29 cellular contexts compared by ENCODE assay signal in genomic region chr11:22641559-22641958, GRCh38.
"Had no signal": no experiment of that assay in that cellular context is flagged by ENCODE, and none has a peak within 500 bp of the region (broad histone marks: within the 10 kb centered on the region; RNA-seq: fewer than 3 reads in every experiment).

No MANE protein-coding gene starts in this region.

- H3K9me3 ChIP-seq: stomach, suprapubic skin, testis, thoracic aorta, thyroid gland, tibial artery, tibial nerve, transverse colon, upper lobe of left lung, upper lobe of right lung, uterus, vagina had no signal

- FAIRE-seq: urothelium cell line had no signal

- H3K27ac ChIP-seq: stomach, suprapubic skin, testis, thoracic aorta, thyroid gland, tibial artery, tibial nerve, transverse colon, upper lobe of left lung, upper lobe of right lung, uterus, vagina had no signal

- H3K27me3 ChIP-seq: stomach, suprapubic skin, testis, thyroid gland, tibial artery, tibial nerve, transverse colon, upper lobe of left lung, upper lobe of right lung, uterus, vagina had no signal

- DNase-seq: stimulated activated CD4-positive, alpha-beta T cell treated with anti-CD3 and anti-CD28 coated beads, Interleukin-2, amount 100 ng/mL, for 48 hours; stimulated activated CD4-positive, alpha-beta T cell treated with anti-CD3 and anti-CD28 coated beads, Interleukin-4, amount 100 ng/mL, for 1 hour; stimulated activated CD4-positive, alpha-beta T cell treated with anti-CD3 and anti-CD28 coated beads, Interleukin-4, amount 100 ng/mL, for 24 hours; stimulated activated CD4-positive, alpha-beta T cell treated with anti-CD3 and anti-CD28 coated beads, Interleukin-4, amount 100 ng/mL, for 4 hours; stimulated activated CD8-positive, alpha-beta memory T cell treated with anti-CD3 and anti-CD28 coated beads, Interleukin-4, amount 100 ng/mL, for 48 hours; stimulated activated naive B cell treated with anti-CD40 and anti-IgM and Interleukin-4, amounts not matched to agents 10 μg/mL and 1 μg/mL and 100 μg/mL, for 72 hours; stimulated activated naive CD4-positive, alpha-beta T cell; stimulated activated naive CD4-positive, alpha-beta T cell treated with Interleukin-2 at 50 U/mL for 16 hours; stimulated activated naive CD8-positive, alpha-beta T cell treated with anti-CD3 and anti-CD28 coated beads, Interleukin-15, amount 100 ng/mL, for 72 hours; stimulated activated naive CD8-positive, alpha-beta T cell treated with anti-CD3 and anti-CD28 coated beads, Interleukin-15, Interleukin-2, amounts not matched to agents 100 U/mL and 50 U/mL, for 24 hours; stomach; substantia nigra; testis; thyroid gland; tibial artery; transverse colon; trophoblast cell; upper lobe of left lung; upper lobe of right lung; uterus had no signal

- H3K4me1 ChIP-seq: stomach, suprapubic skin, testis, thyroid gland, tibial artery, tibial nerve, transverse colon, upper lobe of left lung, upper lobe of right lung, uterus, vagina had no signal

- H3K4me1 Mint-ChIP-seq: stimulated activated effector memory CD8-positive, alpha-beta T cell treated with anti-CD3 and anti-CD28 coated beads, Interleukin-12 subunit alpha, Interleukin-12 subunit beta, amount 100 ng/mL, for 72 hours; stimulated activated memory B cell treated with anti-CD40 and anti-IgM and Interleukin-4, amounts not matched to agents 10 μg/mL and 1 μg/mL and 100 μg/mL, for 72 hours; stimulated activated naive B cell treated with anti-CD40 and anti-IgM and Interleukin-4, amounts not matched to agents 10 μg/mL and 1 μg/mL and 100 μg/mL, for 72 hours; stimulated activated naive CD8-positive, alpha-beta T cell treated with anti-CD3 and anti-CD28 coated beads, Interleukin-15, amount 100 ng/mL, for 72 hours had no signal

- ATAC-seq: stimulated activated effector memory CD8-positive, alpha-beta T cell treated with anti-CD3 and anti-CD28 coated beads, Interleukin-12 subunit alpha, Interleukin-12 subunit beta, amount 100 ng/mL, for 72 hours; stimulated activated memory B cell treated with anti-CD40 and anti-IgM and Interleukin-4, amounts not matched to agents 10 μg/mL and 1 μg/mL and 100 μg/mL, for 72 hours; stimulated activated naive B cell treated with anti-CD40 and anti-IgM and Interleukin-4, amounts not matched to agents 10 μg/mL and 1 μg/mL and 100 μg/mL, for 72 hours; stimulated activated naive CD8-positive, alpha-beta T cell treated with anti-CD3 and anti-CD28 coated beads, Interleukin-15, amount 100 ng/mL, for 72 hours; stimulated activated naive CD8-positive, alpha-beta T cell treated with anti-CD3 and anti-CD28 coated beads, Interleukin-15, Interleukin-2, amounts not matched to agents 100 U/mL and 50 U/mL, for 24 hours; upper lobe of right lung had no signal

- H3K9me3 Mint-ChIP-seq: stimulated activated effector memory CD8-positive, alpha-beta T cell treated with anti-CD3 and anti-CD28 coated beads, Interleukin-12 subunit alpha, Interleukin-12 subunit beta, amount 100 ng/mL, for 72 hours; stimulated activated memory B cell treated with anti-CD40 and anti-IgM and Interleukin-4, amounts not matched to agents 10 μg/mL and 1 μg/mL and 100 μg/mL, for 72 hours; stimulated activated naive B cell treated with anti-CD40 and anti-IgM and Interleukin-4, amounts not matched to agents 10 μg/mL and 1 μg/mL and 100 μg/mL, for 72 hours; stimulated activated naive CD8-positive, alpha-beta T cell treated with anti-CD3 and anti-CD28 coated beads, Interleukin-15, amount 100 ng/mL, for 72 hours; stimulated activated naive CD8-positive, alpha-beta T cell treated with anti-CD3 and anti-CD28 coated beads, Interleukin-15, Interleukin-2, amounts not matched to agents 100 ng/mL and 50 ng/mL, for 24 hours; type B pancreatic cell had no signal

- H3K27me3 Mint-ChIP-seq: stimulated activated memory B cell treated with anti-CD40 and anti-IgM and Interleukin-4, amounts not matched to agents 10 μg/mL and 1 μg/mL and 100 μg/mL, for 72 hours; stimulated activated naive B cell treated with anti-CD40 and anti-IgM and Interleukin-4, amounts not matched to agents 10 μg/mL and 1 μg/mL and 100 μg/mL, for 72 hours; stimulated activated naive CD8-positive, alpha-beta T cell treated with anti-CD3 and anti-CD28 coated beads, Interleukin-15, amount 100 ng/mL, for 72 hours; stimulated activated naive CD8-positive, alpha-beta T cell treated with anti-CD3 and anti-CD28 coated beads, Interleukin-15, Interleukin-2, amounts not matched to agents 100 ng/mL and 50 ng/mL, for 24 hours; type B pancreatic cell had no signal

- H3K4me3 Mint-ChIP-seq: stimulated activated effector memory CD8-positive, alpha-beta T cell treated with anti-CD3 and anti-CD28 coated beads, Interleukin-12 subunit alpha, Interleukin-12 subunit beta, amount 100 ng/mL, for 72 hours; stimulated activated memory B cell treated with anti-CD40 and anti-IgM and Interleukin-4, amounts not matched to agents 10 μg/mL and 1 μg/mL and 100 μg/mL, for 72 hours; stimulated activated naive B cell treated with anti-CD40 and anti-IgM and Interleukin-4, amounts not matched to agents 10 μg/mL and 1 μg/mL and 100 μg/mL, for 72 hours; stimulated activated naive CD8-positive, alpha-beta T cell treated with anti-CD3 and anti-CD28 coated beads, Interleukin-15, amount 100 ng/mL, for 72 hours; stimulated activated naive CD8-positive, alpha-beta T cell treated with anti-CD3 and anti-CD28 coated beads, Interleukin-15, Interleukin-2, amounts not matched to agents 100 ng/mL and 50 ng/mL, for 24 hours; type B pancreatic cell had no signal

- H3K36me3 Mint-ChIP-seq: stimulated activated effector memory CD8-positive, alpha-beta T cell treated with anti-CD3 and anti-CD28 coated beads, Interleukin-12 subunit alpha, Interleukin-12 subunit beta, amount 100 ng/mL, for 72 hours; stimulated activated memory B cell treated with anti-CD40 and anti-IgM and Interleukin-4, amounts not matched to agents 10 μg/mL and 1 μg/mL and 100 μg/mL, for 72 hours; stimulated activated naive B cell treated with anti-CD40 and anti-IgM and Interleukin-4, amounts not matched to agents 10 μg/mL and 1 μg/mL and 100 μg/mL, for 72 hours; type B pancreatic cell had no signal

- H3K4me3 ChIP-seq: stomach, suprapubic skin, testis, thoracic aorta, thyroid gland, tibial artery, tibial nerve, transverse colon, upper lobe of left lung, upper lobe of right lung, uterus, vagina had no signal

- H3K27ac Mint-ChIP-seq: stimulated activated effector memory CD8-positive, alpha-beta T cell treated with anti-CD3 and anti-CD28 coated beads, Interleukin-12 subunit alpha, Interleukin-12 subunit beta, amount 100 ng/mL, for 72 hours; stimulated activated memory B cell treated with anti-CD40 and anti-IgM and Interleukin-4, amounts not matched to agents 10 μg/mL and 1 μg/mL and 100 μg/mL, for 72 hours; stimulated activated naive B cell treated with anti-CD40 and anti-IgM and Interleukin-4, amounts not matched to agents 10 μg/mL and 1 μg/mL and 100 μg/mL, for 72 hours; stimulated activated naive CD8-positive, alpha-beta T cell treated with anti-CD3 and anti-CD28 coated beads, Interleukin-15, amount 100 ng/mL, for 72 hours; stimulated activated naive CD8-positive, alpha-beta T cell treated with anti-CD3 and anti-CD28 coated beads, Interleukin-15, Interleukin-2, amounts not matched to agents 100 ng/mL and 50 ng/mL, for 24 hours; type B pancreatic cell had no signal

- H3K36me3 ChIP-seq: stomach, suprapubic skin, thoracic aorta, thyroid gland, tibial artery, tibial nerve, transverse colon, upper lobe of left lung, upper lobe of right lung, uterus, vagina had no signal
